ENCODE assay signal across 19 cellular contexts in the genomic region with DNA sequence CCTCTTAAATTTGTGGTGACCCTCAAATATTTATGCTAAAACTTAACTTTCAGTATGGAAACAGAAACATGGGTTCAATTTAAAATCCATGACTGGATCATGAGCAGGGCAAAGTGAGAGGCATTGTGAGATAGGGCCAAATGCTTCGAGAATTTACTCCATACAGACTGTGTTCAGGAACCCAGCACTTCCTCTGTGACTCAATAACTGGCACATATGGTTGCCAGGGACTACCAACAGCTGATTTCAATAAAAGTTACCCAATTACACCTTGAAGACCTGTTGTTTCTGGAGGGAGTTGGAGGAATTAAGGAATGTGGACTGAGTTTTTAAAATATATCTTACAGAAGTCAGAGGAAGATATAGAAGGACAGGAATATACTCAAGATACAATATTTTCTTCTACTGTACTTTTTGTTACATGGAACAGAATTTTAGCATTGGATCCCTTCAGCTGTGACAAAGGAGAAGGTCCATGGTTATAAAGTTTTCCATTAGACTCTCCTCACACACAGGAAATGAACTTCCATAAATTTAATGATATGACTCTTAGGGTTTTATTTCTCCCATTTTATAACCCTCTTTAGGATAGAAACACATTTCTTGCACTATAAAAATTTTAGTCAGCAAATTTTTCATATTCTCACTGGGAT.
DNase-seq lines count a peak whose midpoint lies in the region; TF ChIP-seq lines count a peak whose summit lies in the region.
"Had no signal": no experiment of that assay in that cellular context is flagged by ENCODE, and none has a peak within 500 bp of the region (broad histone marks: within the 10 kb centered on the region; RNA-seq: fewer than 3 reads in every experiment).

No MANE protein-coding gene starts in this region.

- H3K4me2 ChIP-seq in mammary epithelial cell (ENCODE audit: insufficient read depth, low read depth, low read length) = no peak overlapping the region

- dilution Hi-C loops in mammary epithelial cell (cut with HindIII; ENCODE audit: low sequenced_read_pairs) = no loop called here

- no peaks in the 10 kb centered on the region for H3K36me3 Mint-ChIP-seq in activated T-cell treated with anti-CD3 and anti-CD28 coated beads, Interleukin-2, amount 50 U/mL, for 24 hours (ENCODE audit: low read depth)
- no peaks in the 10 kb centered on the region for H3K36me3 Mint-ChIP-seq in activated T-helper 1 cell treated with anti-CD3 and anti-CD28 coated beads, Interleukin-12 subunit alpha, Interleukin-12 subunit beta, Interleukin-2, Interleukin-4 antibody, amounts not matched to agents 30 ng/mL and 10 ng/mL and 1 ng/mL, durations not matched to agents 14 hours and 24 hours and 36 hours (ENCODE audit: low read depth)
- H3K36me3 Mint-ChIP-seq: activated naive CD8-positive, alpha-beta T cell treated with anti-CD3 and anti-CD28 coated beads, Interleukin-2, amount 10 ng/mL, durations not matched to agents 7 days and 5 days had no signal

- no CpG with 5 or more reads among the region's 1 CpG for WGBS in mammary epithelial cell (ENCODE audit: low coverage, missing lambda C conversion rate)

- H3K4me3 ChIP-seq in AG10803 (ENCODE audit: low read length) (no peak overlapping the region), HFF-Myc (replicated peaks; ENCODE audit: low read depth, low read length) (no peak overlapping the region), mammary epithelial cell (replicated peaks in 1 of 3; ENCODE audit: insufficient read depth in 1 of 3, low read depth in 2 of 3, low read length in 3 of 3) (no peak overlapping the region)
- H3K4me3 ChIP-seq: uterus had no signal

- no peaks in the 10 kb centered on the region for H3K4me1 Mint-ChIP-seq in activated T-cell treated with anti-CD3 and anti-CD28 coated beads, Interleukin-2, amount 50 U/mL, for 24 hours (ENCODE audit: low read depth)
- no peaks in the 10 kb centered on the region for H3K4me1 Mint-ChIP-seq in activated T-helper 1 cell treated with anti-CD3 and anti-CD28 coated beads, Interleukin-12 subunit alpha, Interleukin-12 subunit beta, Interleukin-2, Interleukin-4 antibody, amounts not matched to agents 30 ng/mL and 10 ng/mL and 1 ng/mL, durations not matched to agents 14 hours and 24 hours and 36 hours (ENCODE audit: low read depth)

- CTCF ChIA-PET in mammary epithelial cell (lab: Charles Lee; ENCODE audit: low non-redundant PET) = no interaction called here

- DNase-seq in AG10803 (ENCODE audit: low read depth) = peak; percentile 67
- peak; percentile 63 for DNase-seq in HFF-Myc (ENCODE audit: extremely low read depth, low read depth)
- DNase-seq in NOMO-1 treated with dmso at 0.1 percent for 144 hours (lab: John Stamatoyannopoulos, UW; ENCODE audit: unreplicated experiment) = peak; percentile 54
- peak; percentile 64 for DNase-seq in mammary epithelial cell
- no peak for DNase-seq in NCI-H748 treated with DMSO at 0.1 percent for 48 hours (lab: John Stamatoyannopoulos, UW)
- no peak for DNase-seq in activated T-cell treated with anti-CD3 and anti-CD28 coated beads, Interleukin-2, amount 50 U/mL, for 24 hours
- no peak for DNase-seq in cerebellar nuclear complex (lab: John Stamatoyannopoulos, UW)
- DNase-seq in activated T-helper 1 cell treated with anti-CD3 and anti-CD28 coated beads, Interleukin-12 subunit alpha, Interleukin-12 subunit beta, Interleukin-2, Interleukin-4 antibody, amounts not matched to agents 30 ng/mL and 10 ng/mL and 1 ng/mL, durations not matched to agents 14 hours and 24 hours and 36 hours (ENCODE audit: low spot score) = no peak
- DNase-seq: activated naive CD8-positive, alpha-beta T cell treated with anti-CD3 and anti-CD28 coated beads, Interleukin-2, amount 10 ng/mL, durations not matched to agents 7 days and 5 days; activated T-cell treated with anti-CD3 and anti-CD28 coated beads, Interleukin-2, amount 50 U/mL, for 1 hour; Caco-2; central memory CD4-positive, alpha-beta T cell; effector memory CD8-positive, alpha-beta T cell; naive thymus-derived CD4-positive, alpha-beta T cell; NCI-H187 treated with DMSO at 0.1 percent for 48 hours; stimulated activated CD4-positive, alpha-beta T cell treated with anti-CD3 and anti-CD28 coated beads, Interleukin-12 subunit alpha, Interleukin-12 subunit beta, amount 100 ng/mL, for 4 hours; stimulated activated naive CD8-positive, alpha-beta T cell treated with anti-CD3 and anti-CD28 coated beads, Interleukin-15, amount 100 ng/mL, for 72 hours; T-helper 9 cell; uterus had no signal

- no peaks in the 10 kb centered on the region for H3K36me3 ChIP-seq in mammary epithelial cell (ENCODE audit: insufficient read depth, low read length)
- H3K36me3 ChIP-seq: uterus had no signal

- no TSS peak for BruUV-seq in mammary epithelial cell (replicated peaks; lab: Mats Ljungman, UMichigan)

- no peak overlapping the region for H3K9ac ChIP-seq in mammary epithelial cell (ENCODE audit: insufficient read depth, low read length)

- H3K4me3 Mint-ChIP-seq in activated T-cell treated with anti-CD3 and anti-CD28 coated beads, Interleukin-2, amount 50 U/mL, for 24 hours = no peak overlapping the region
- no peak overlapping the region for H3K4me3 Mint-ChIP-seq in activated T-helper 1 cell treated with anti-CD3 and anti-CD28 coated beads, Interleukin-12 subunit alpha, Interleukin-12 subunit beta, Interleukin-2, Interleukin-4 antibody, amounts not matched to agents 30 ng/mL and 10 ng/mL and 1 ng/mL, durations not matched to agents 14 hours and 24 hours and 36 hours
- H3K4me3 Mint-ChIP-seq: activated naive CD8-positive, alpha-beta T cell treated with anti-CD3 and anti-CD28 coated beads, Interleukin-2, amount 10 ng/mL, durations not matched to agents 7 days and 5 days; effector memory CD8-positive, alpha-beta T cell; naive thymus-derived CD4-positive, alpha-beta T cell; stimulated activated naive CD8-positive, alpha-beta T cell treated with anti-CD3 and anti-CD28 coated beads, Interleukin-15, amount 100 ng/mL, for 72 hours had no signal

- in situ Hi-C loops in mammary epithelial cell (cut with MboI; ENCODE audit: low sequenced_read_pairs in 2 of 2) = no loop called here

- no peak overlapping the region for H3K27ac Mint-ChIP-seq in activated T-cell treated with anti-CD3 and anti-CD28 coated beads, Interleukin-2, amount 50 U/mL, for 24 hours
- H3K27ac Mint-ChIP-seq in activated T-helper 1 cell treated with anti-CD3 and anti-CD28 coated beads, Interleukin-12 subunit alpha, Interleukin-12 subunit beta, Interleukin-2, Interleukin-4 antibody, amounts not matched to agents 30 ng/mL and 10 ng/mL and 1 ng/mL, durations not matched to agents 14 hours and 24 hours and 36 hours = no peak overlapping the region
- H3K27ac Mint-ChIP-seq: activated naive CD8-positive, alpha-beta T cell treated with anti-CD3 and anti-CD28 coated beads, Interleukin-2, amount 10 ng/mL, durations not matched to agents 7 days and 5 days; effector memory CD8-positive, alpha-beta T cell; naive thymus-derived CD4-positive, alpha-beta T cell had no signal

- H3K4me1 ChIP-seq in mammary epithelial cell (ENCODE audit: insufficient read depth, low read length) = peaks cover 20% of the 10 kb centered on the region
- H3K4me1 ChIP-seq: uterus had no signal

- H3K27me3 Mint-ChIP-seq in activated T-cell treated with anti-CD3 and anti-CD28 coated beads, Interleukin-2, amount 50 U/mL, for 24 hours = no peaks in the 10 kb centered on the region
- no peaks in the 10 kb centered on the region for H3K27me3 Mint-ChIP-seq in activated T-helper 1 cell treated with anti-CD3 and anti-CD28 coated beads, Interleukin-12 subunit alpha, Interleukin-12 subunit beta, Interleukin-2, Interleukin-4 antibody, amounts not matched to agents 30 ng/mL and 10 ng/mL and 1 ng/mL, durations not matched to agents 14 hours and 24 hours and 36 hours (ENCODE audit: insufficient read depth)
- H3K27me3 Mint-ChIP-seq: activated naive CD8-positive, alpha-beta T cell treated with anti-CD3 and anti-CD28 coated beads, Interleukin-2, amount 10 ng/mL, durations not matched to agents 7 days and 5 days; effector memory CD8-positive, alpha-beta T cell; naive thymus-derived CD4-positive, alpha-beta T cell; stimulated activated naive CD8-positive, alpha-beta T cell treated with anti-CD3 and anti-CD28 coated beads, Interleukin-15, amount 100 ng/mL, for 72 hours had no signal

- peak overlapping the region; percentile 34 for H3K27ac ChIP-seq in mammary epithelial cell (ENCODE audit: insufficient read depth, low read depth, low read length)
- H3K27ac ChIP-seq: uterus had no signal

- intact Hi-C loops in mammary epithelial cell (cut with micrococcal nuclease) = loop anchor here (5.0 to 10.0 kb wide), 2 partner anchors 219 to 342 kb away; a partner anchor contains a TSS
- intact Hi-C loops in activated T-helper 1 cell treated with anti-CD3 and anti-CD28 coated beads, Interleukin-12 subunit alpha, Interleukin-12 subunit beta, Interleukin-2, Interleukin-4 antibody, amounts not matched to agents 30 ng/mL and 10 ng/mL and 1 ng/mL, durations not matched to agents 14 hours and 24 hours and 36 hours (cut with micrococcal nuclease) = no loop called here

- no peaks in the 10 kb centered on the region for H3K79me2 ChIP-seq in mammary epithelial cell (ENCODE audit: insufficient read depth, low read length)

- TF ChIP-seq CTCF in AG10803 (conservative IDR thresholded peaks at IDR 0.05; ENCODE audit: low read length) = no peak
- no peak for TF ChIP-seq CTCF in HFF-Myc (IDR thresholded peaks at IDR 0.05; ENCODE audit: low read depth, low read length, missing control alignments)
- no peak for TF ChIP-seq CTCF in mammary epithelial cell (conservative IDR thresholded peaks at IDR 0.05 in 1 of 2, IDR thresholded peaks at IDR 0.05 in 1 of 2; ENCODE audit: extremely low read depth in 1 of 2, insufficient read depth in 1 of 2, low read depth in 1 of 2, low read length in 2 of 2)

- H4K20me1 ChIP-seq in mammary epithelial cell (ENCODE audit: insufficient read depth, low read length) = no peaks in the 10 kb centered on the region

- H3K27me3 ChIP-seq in mammary epithelial cell (ENCODE audit: insufficient read depth, low read length) = no peaks in the 10 kb centered on the region
- H3K27me3 ChIP-seq: uterus had no signal

- H3K9me3 ChIP-seq in mammary epithelial cell (replicated peaks; ENCODE audit: insufficient read depth, low read length) = no peaks in the 10 kb centered on the region
- H3K9me3 ChIP-seq: Caco-2, uterus had no signal

- no peaks in the 10 kb centered on the region for H3K9me3 Mint-ChIP-seq in activated T-cell treated with anti-CD3 and anti-CD28 coated beads, Interleukin-2, amount 50 U/mL, for 24 hours
- H3K9me3 Mint-ChIP-seq in activated T-helper 1 cell treated with anti-CD3 and anti-CD28 coated beads, Interleukin-12 subunit alpha, Interleukin-12 subunit beta, Interleukin-2, Interleukin-4 antibody, amounts not matched to agents 30 ng/mL and 10 ng/mL and 1 ng/mL, durations not matched to agents 14 hours and 24 hours and 36 hours = no peaks in the 10 kb centered on the region
- H3K9me3 Mint-ChIP-seq: activated naive CD8-positive, alpha-beta T cell treated with anti-CD3 and anti-CD28 coated beads, Interleukin-2, amount 10 ng/mL, durations not matched to agents 7 days and 5 days; effector memory CD8-positive, alpha-beta T cell; stimulated activated naive CD8-positive, alpha-beta T cell treated with anti-CD3 and anti-CD28 coated beads, Interleukin-15, amount 100 ng/mL, for 72 hours had no signal

- no peak overlapping the region for H2AFZ ChIP-seq in mammary epithelial cell (ENCODE audit: low read depth, low read length)

Comparison
In these comparisons a context has a peak if more than half of its experiments do, and no peak if none do; other contexts are left out.
1. DNase-seq: peak in AG10803 (single experiment), HFF-Myc (single experiment), NOMO-1 treated with dmso at 0.1 percent for 144 hours (single experiment) and mammary epithelial cell (single experiment); none in NCI-H748 treated with DMSO at 0.1 percent for 48 hours (single experiment), activated T-cell treated with anti-CD3 and anti-CD28 coated beads, Interleukin-2, amount 50 U/mL, for 24 hours (single experiment), cerebellar nuclear complex (0 of 2) and activated T-helper 1 cell treated with anti-CD3 and anti-CD28 coated beads, Interleukin-12 subunit alpha, Interleukin-12 subunit beta, Interleukin-2, Interleukin-4 antibody, amounts not matched to agents 30 ng/mL and 10 ng/mL and 1 ng/mL, durations not matched to agents 14 hours and 24 hours and 36 hours (single experiment).